18 cellular contexts compared by ENCODE assay signal in genomic region chrX:130625381-130625780, GRCh38.
DNase-seq lines count a peak whose midpoint lies in the region; ATAC-seq, FAIRE-seq and TF ChIP-seq lines count a peak whose summit lies in the region.
"Had no signal": no experiment of that assay in that cellular context is flagged by ENCODE, and none has a peak within 500 bp of the region (broad histone marks: within the 10 kb centered on the region; RNA-seq: fewer than 3 reads in every experiment).

No MANE protein-coding gene starts in this region.

- no peak overlapping the region for H3K27ac ChIP-seq in neural progenitor cell
- H3K27ac ChIP-seq: SJCRH30 had no signal

- H3K4me1 ChIP-seq in neural progenitor cell: no peaks in the 10 kb centered on the region
- H3K4me1 ChIP-seq: SJCRH30 had no signal

- peak; percentile 84 for FAIRE-seq in RCC 7860 (lab: Jason Lieb, UNC)
- FAIRE-seq: GM12892, GM19239, K562 had no signal

- no peaks in the 10 kb centered on the region for H4K20me1 ChIP-seq in neural progenitor cell (ENCODE audit: low read depth)

- H3K9me3 ChIP-seq in neural progenitor cell (ENCODE audit: low read depth): no peaks in the 10 kb centered on the region
- H3K9me3 ChIP-seq: SJCRH30 had no signal

- no peaks in the 10 kb centered on the region for H3K36me3 ChIP-seq in neural progenitor cell
- H3K36me3 ChIP-seq: SJCRH30 had no signal

- H3K27me3 ChIP-seq in neural progenitor cell: no peaks in the 10 kb centered on the region
- H3K27me3 ChIP-seq: SJCRH30 had no signal

- in situ Hi-C loops in ACHN (cut with HindIII; ENCODE audit: low pct_ligation_motif_present, low pct_unique_long_range_greater_than_20kb, low sequenced_read_pairs): no loop called here

- H2AFZ ChIP-seq in neural progenitor cell (replicated peaks): no peak overlapping the region

- H3K9me3 Mint-ChIP-seq in neural progenitor cell (no peaks in the 10 kb centered on the region), CD14-positive monocyte (peaks cover 0 to 1% (median 0%) of the 10 kb centered on the region in 7 donors)
- H3K9me3 Mint-ChIP-seq: CD4-positive, alpha-beta memory T cell had no signal

- no peak for ATAC-seq in HG02588 (IDR thresholded peaks at IDR 0.05; ENCODE audit: unreplicated experiment)
- ATAC-seq: HCT116, K562 had no signal

- H3K27ac Mint-ChIP-seq in neural progenitor cell: peak overlapping the region; percentile 90
- no peak overlapping the region for H3K27ac Mint-ChIP-seq in CD14-positive monocyte
- H3K27ac Mint-ChIP-seq: CD4-positive, alpha-beta memory T cell had no signal

- H3K4me2 ChIP-seq in neural progenitor cell: no peak overlapping the region

- no peaks in the 10 kb centered on the region for H3K79me2 ChIP-seq in neural progenitor cell (ENCODE audit: low read depth)

- DNase-seq in ACHN (peak; percentile 79), RCC 7860 (ENCODE audit: low spot score) (peak; percentile 62), iris pigment epithelial cell (ENCODE audit: low read depth) (peak; percentile 8), neural progenitor cell (ENCODE audit: low spot score) (peak; percentile 26), NCI-H2227 (lab: John Stamatoyannopoulos, UW; ENCODE audit: unreplicated experiment) (no peak), CD14-positive monocyte (ENCODE audit: low spot score) (no peak), NCI-H446 treated with DMSO at 0.1 percent for 48 hours (lab: John Stamatoyannopoulos, UW) (no peak)
- DNase-seq: CD4-positive, alpha-beta memory T cell; DND-41; GDM1; NCI-H1092; NCI-H1694 treated with DMSO at 0.1 percent for 48 hours; SJCRH30 had no signal

- intact Hi-C loops in CD14-positive monocyte (cut with micrococcal nuclease): no loop called here

- no peaks in the 10 kb centered on the region for H3F3A ChIP-seq in neural progenitor cell (ENCODE audit: low read depth)

- no peak overlapping the region for H3K9ac ChIP-seq in neural progenitor cell

- H3K4me1 Mint-ChIP-seq in neural progenitor cell (peaks cover 33% of the 10 kb centered on the region), CD14-positive monocyte (peaks cover 11% of the 10 kb centered on the region)
- H3K4me1 Mint-ChIP-seq: CD4-positive, alpha-beta memory T cell had no signal

- H3K4me3 Mint-ChIP-seq in neural progenitor cell (no peak overlapping the region), CD14-positive monocyte (no peak overlapping the region)
- H3K4me3 Mint-ChIP-seq: CD4-positive, alpha-beta memory T cell had no signal

- TF ChIP-seq CTCF in neural progenitor cell (IDR thresholded peaks at IDR 0.05) (no peak), CD14-positive monocyte (IDR thresholded peaks at IDR 0.05) (no peak)

- H3K36me3 Mint-ChIP-seq in neural progenitor cell (peaks cover 1% of the 10 kb centered on the region), CD14-positive monocyte (peaks cover 3 to 13% of the 10 kb centered on the region in 2 donors)

- no peak overlapping the region for H3K4me3 ChIP-seq in neural progenitor cell
- H3K4me3 ChIP-seq: K562, SJCRH30 had no signal

- H3K27me3 Mint-ChIP-seq in neural progenitor cell (ENCODE audit: insufficient read depth, low read depth) (peaks cover 2% of the 10 kb centered on the region), CD14-positive monocyte (ENCODE audit: low read depth in 3 of 3) (peaks cover 0 to 2% (median 0%) of the 10 kb centered on the region in 3 donors)
- H3K27me3 Mint-ChIP-seq: CD4-positive, alpha-beta memory T cell had no signal

Comparison
In these comparisons a context has a peak if more than half of its experiments do, and no peak if none do; other contexts are left out.
1. DNase-seq: peak in ACHN (single experiment), RCC 7860 (single experiment), iris pigment epithelial cell (single experiment) and neural progenitor cell (single experiment); none in NCI-H2227 (single experiment), CD14-positive monocyte (single experiment) and NCI-H446 treated with DMSO at 0.1 percent for 48 hours (single experiment).